In the genomic region with DNA sequence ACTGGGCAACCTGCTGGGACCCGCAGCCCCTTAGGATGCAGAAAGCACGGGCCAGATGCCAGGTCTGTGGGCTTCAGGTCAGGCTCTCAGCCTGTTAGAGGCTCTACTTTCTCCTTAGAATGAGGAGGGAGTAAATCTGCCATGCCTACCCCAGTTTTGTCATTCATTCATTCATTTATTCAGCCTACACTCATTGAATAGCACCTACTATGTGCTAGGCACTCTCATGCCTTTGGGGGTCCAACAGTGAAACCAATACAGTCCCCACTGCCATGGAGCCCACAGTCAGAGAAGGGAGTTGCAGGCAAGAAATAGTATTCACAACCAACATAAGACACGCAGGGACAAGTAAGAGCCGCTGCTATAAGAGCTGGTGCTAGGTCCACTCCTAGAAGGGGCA, we compare ENCODE assay signal across 20 cellular contexts. TPM values are rescaled to one million over a fixed set of nuclear protein-coding genes. Genes with fewer than 3 reads are reported as not detected.
DNase-seq lines count a peak whose midpoint lies in the region; ATAC-seq, FAIRE-seq and TF ChIP-seq lines count a peak whose summit lies in the region.
"Had no signal": no experiment of that assay in that cellular context is flagged by ENCODE, and none has a peak within 500 bp of the region (broad histone marks: within the 10 kb centered on the region; RNA-seq: fewer than 3 reads in every experiment).

No MANE protein-coding gene starts in this region.

- peak overlapping the region; percentile 65; the same call in 1 of the 2 replicates for H3K18ac ChIP-seq in H1 (ENCODE audit: extremely low read depth, low read length)

- no peak overlapping the region; the same call in 1 of the 2 replicates for H2AK5ac ChIP-seq in H1 (ENCODE audit: low read depth, low read length)

- no peak overlapping the region for H3K9ac ChIP-seq in H1 (replicated peaks in 1 of 4; ENCODE audit: extremely low read depth in 1 of 4, low read depth in 3 of 4, low read length in 3 of 4)
- no peak overlapping the region for H3K9ac ChIP-seq in neural progenitor cell
- H3K9ac ChIP-seq: BLaER1, SK-N-SH had no signal

- H4K20me1 ChIP-seq in GM23338 (replicated peaks; ENCODE audit: insufficient read depth) (no peaks in the 10 kb centered on the region), H1 (replicated peaks in 1 of 2; ENCODE audit: control insufficient read depth in 1 of 2, insufficient read depth in 2 of 2, low read length in 2 of 2) (no peaks in the 10 kb centered on the region), neural progenitor cell (ENCODE audit: low read depth) (peaks cover 6% of the 10 kb centered on the region)
- H4K20me1 ChIP-seq: BLaER1 had no signal

- no peak overlapping the region for H3K27ac ChIP-seq in GM23338 (ENCODE audit: low read depth)
- peak overlapping the region; percentile 66 for H3K27ac ChIP-seq in SJCRH30
- H3K27ac ChIP-seq in H1 (ENCODE audit: low read depth, low read length), result no peak overlapping the region
- no peak overlapping the region for H3K27ac ChIP-seq in neural progenitor cell
- H3K27ac ChIP-seq in Peyer's patch, result no peak overlapping the region
- H3K27ac ChIP-seq: BLaER1, HL-60 had no signal

- 0 out of 2 replicates have a peak overlapping the region, but pooled peaks have one; percentile 40 for H4K8ac ChIP-seq in H1 (ENCODE audit: extremely low read depth, insufficient read depth, low read length)

- peak overlapping the region; percentile 18; the same call in 1 of the 2 replicates for H3K27ac Mint-ChIP-seq in GM23338
- peak overlapping the region; percentile 85 for H3K27ac Mint-ChIP-seq in neural progenitor cell
- H3K27ac Mint-ChIP-seq: CD4-positive, alpha-beta memory T cell had no signal

- 89% methylated on average over 4 of the region's 4 CpGs; no CpG with 5 or more reads in 1 of the 2 experiments for WGBS in H1 (ENCODE audit: extremely low coverage in 1 of 2, insufficient coverage in 1 of 2, insufficient read length in 1 of 2, insufficient replicate concordance in 2 of 2, low coverage in 1 of 2, low lambda C conversion rate in 2 of 2, missing lambda C conversion rate in 1 of 2), 2 experiments

- H3K9me2 ChIP-seq in GM23338 (ENCODE audit: insufficient read depth), result no peaks in the 10 kb centered on the region
- H3K9me2 ChIP-seq: SK-N-SH had no signal

- H3K27me3 Mint-ChIP-seq in GM23338 (ENCODE audit: insufficient read depth, low read depth, poor library complexity), result no peaks in the 10 kb centered on the region
- H3K27me3 Mint-ChIP-seq in neural progenitor cell (ENCODE audit: insufficient read depth, low read depth), result peaks cover 10% of the 10 kb centered on the region

- no peak overlapping the region for H2BK15ac ChIP-seq in H1 (ENCODE audit: low read length)

- H3K4me2 ChIP-seq in GM23338 (no peak overlapping the region), H1 (ENCODE audit: insufficient read depth in 1 of 2, low read depth in 2 of 2, low read length in 2 of 2) (no peak overlapping the region), neural progenitor cell (no peak overlapping the region)
- H3K4me2 ChIP-seq: BLaER1, SK-N-SH had no signal

- TF ChIP-seq EP300 in H1 (IDR thresholded peaks at IDR 0.05; ENCODE audit: borderline replicate concordance in 1 of 2, low read depth in 2 of 2, low read length in 2 of 2), result no peak

- no peak overlapping the region for H3K4me3 Mint-ChIP-seq in GM23338
- no peak overlapping the region for H3K4me3 Mint-ChIP-seq in neural progenitor cell
- H3K4me3 Mint-ChIP-seq: CD4-positive, alpha-beta memory T cell had no signal

- no peak overlapping the region for H3K4ac ChIP-seq in H1 (replicated peaks; ENCODE audit: insufficient read length, low read depth, low read length)

- H3K14ac ChIP-seq in H1 (ENCODE audit: insufficient read length), result no peak overlapping the region

- DNase-seq in GM23338 (ENCODE audit: low spot score) (no peak), SJCRH30 (no peak), H1 (ENCODE audit: low read depth in 1 of 2, low spot score in 2 of 2) (no peak), neural progenitor cell (ENCODE audit: low spot score) (no peak), OCI-M1 (lab: John Stamatoyannopoulos, UW) (no peak), Peyer's patch (no peak), NOMO-1 (lab: John Stamatoyannopoulos, UW; ENCODE audit: unreplicated experiment in 2 of 2) (no peak)
- DNase-seq: CD4-positive, alpha-beta memory T cell; IMR-90; Karpas-422; MG63; NCI-H1048; NCI-H2029; Right ventricle myocardium superior; SK-N-SH had no signal

- H3K27me3 ChIP-seq in GM23338 (ENCODE audit: insufficient read depth) (no peaks in the 10 kb centered on the region), SJCRH30 (no peaks in the 10 kb centered on the region), H1 (replicated peaks in 1 of 4; ENCODE audit: control insufficient read depth in 3 of 4, extremely low read depth in 1 of 4, insufficient read depth in 3 of 4, low read length in 3 of 4) (0 out of 7 replicates have a peak, but pooled peaks cover 0 to 2% (median 0%) of the 10 kb centered on the region in 4 experiments), neural progenitor cell (no peaks in the 10 kb centered on the region), Peyer's patch (no peaks in the 10 kb centered on the region)
- H3K27me3 ChIP-seq: MG63 had no signal

- H4K5ac ChIP-seq in H1 (ENCODE audit: insufficient read length, low read depth, low read length), result no peak overlapping the region

- peaks cover 10% of the 10 kb centered on the region for H3K4me1 ChIP-seq in GM23338 (ENCODE audit: insufficient read depth)
- peaks cover 65% of the 10 kb centered on the region for H3K4me1 ChIP-seq in SJCRH30
- peaks cover 0 to 17% (median 11%) of the 10 kb centered on the region in 4 experiments; a peak in 5 of 7 replicates for H3K4me1 ChIP-seq in H1 (replicated peaks in 1 of 4; ENCODE audit: control insufficient read depth in 3 of 4, insufficient read depth in 4 of 4, low read length in 3 of 4)
- peaks cover 44% of the 10 kb centered on the region for H3K4me1 ChIP-seq in neural progenitor cell
- H3K4me1 ChIP-seq in Peyer's patch, result no peaks in the 10 kb centered on the region

- H3K4me3 ChIP-seq in GM23338 (no peak overlapping the region), SJCRH30 (no peak overlapping the region), H1 (ENCODE audit: extremely low read depth in 1 of 4, insufficient read depth in 2 of 4, low read depth in 3 of 4, low read length in 4 of 4) (no peak overlapping the region), neural progenitor cell (no peak overlapping the region), Peyer's patch (no peak overlapping the region)
- H3K4me3 ChIP-seq: BLaER1, MG63 had no signal

- H3K9me3 ChIP-seq in SJCRH30 (replicated peaks) (no peaks in the 10 kb centered on the region), H1 (ENCODE audit: insufficient read depth in 2 of 2, low read depth in 1 of 2, low read length in 1 of 2) (no peaks in the 10 kb centered on the region), neural progenitor cell (ENCODE audit: low read depth) (no peaks in the 10 kb centered on the region), Peyer's patch (no peaks in the 10 kb centered on the region)
- H3K9me3 ChIP-seq: BLaER1, MG63, SK-N-SH had no signal

- TF ChIP-seq RAD21 in H1 (IDR thresholded peaks at IDR 0.05 in 1 of 2, conservative IDR thresholded peaks at IDR 0.05 in 1 of 2; ENCODE audit: low read depth in 2 of 2, low read length in 2 of 2), result no peak

- no peaks in the 10 kb centered on the region for H3K79me1 ChIP-seq in H1 (ENCODE audit: low read depth, low read length)

- H2BK12ac ChIP-seq in H1 (ENCODE audit: low read depth, low read length), result no peak overlapping the region; the same call in 1 of the 2 replicates

- no peak for ATAC-seq in GM23338

- H3K36me3 ChIP-seq in GM23338 (ENCODE audit: insufficient read depth) (no peaks in the 10 kb centered on the region), SJCRH30 (peaks cover 10% of the 10 kb centered on the region), H1 (ENCODE audit: control insufficient read depth in 2 of 4, insufficient read depth in 4 of 4, low read length in 3 of 4) (no peaks in the 10 kb centered on the region), neural progenitor cell (no peaks in the 10 kb centered on the region), Peyer's patch (no peaks in the 10 kb centered on the region)
- H3K36me3 ChIP-seq: BLaER1, MG63 had no signal

- CTCF ChIA-PET in H1 (lab: Charles Lee; ENCODE audit: partially characterized antibody), result interaction anchor here (0.8 to 2.0 kb wide), 8 partner anchors 8 to 60 kb away, joined by 3 to 8 read pairs (median 4); no protein-coding TSS in a partner anchor

- H3K23ac ChIP-seq in H1 (ENCODE audit: insufficient read length), result no peak overlapping the region

- H3F3A ChIP-seq in GM23338 (replicated peaks; ENCODE audit: low read depth) (no peaks in the 10 kb centered on the region), neural progenitor cell (ENCODE audit: low read depth) (peaks cover 3% of the 10 kb centered on the region)

- H3K9me3 Mint-ChIP-seq in GM23338, result no peaks in the 10 kb centered on the region; the same call in 2 of the 3 replicates
- no peaks in the 10 kb centered on the region for H3K9me3 Mint-ChIP-seq in neural progenitor cell

- peak overlapping the region; percentile 61 for H2BK120ac ChIP-seq in H1 (replicated peaks; ENCODE audit: low read depth, low read length)

- POLR2A ChIA-PET in H1 (lab: Charles Lee; ENCODE audit: partially characterized antibody), result interaction anchor here (1.0 kb wide), 1 partner anchor 8 kb away, joined by 3 read pairs; no protein-coding TSS in a partner anchor

- H4K91ac ChIP-seq in H1 (replicated peaks; ENCODE audit: insufficient read length, low read length), result peak overlapping the region; percentile 89

- H3K36me3 Mint-ChIP-seq in GM23338 (ENCODE audit: low read depth), result no peaks in the 10 kb centered on the region
- no peaks in the 10 kb centered on the region for H3K36me3 Mint-ChIP-seq in neural progenitor cell
- H3K36me3 Mint-ChIP-seq: CD4-positive, alpha-beta memory T cell had no signal

- TF ChIP-seq CTCF in GM23338 (conservative IDR thresholded peaks at IDR 0.05; ENCODE audit: low read depth in 2 of 2), result no peak
- TF ChIP-seq CTCF in H1 (IDR thresholded peaks at IDR 0.05; ENCODE audit: control extremely low read depth in 1 of 3, insufficient read depth in 1 of 3, low read depth in 1 of 3, low read length in 3 of 3), result no peak
- no peak for TF ChIP-seq CTCF in neural progenitor cell (IDR thresholded peaks at IDR 0.05)
- no peak for TF ChIP-seq CTCF in Peyer's patch (IDR thresholded peaks at IDR 0.05)

- H3K4me1 Mint-ChIP-seq in GM23338, result peaks cover 25% of the 10 kb centered on the region
- peaks cover 55% of the 10 kb centered on the region for H3K4me1 Mint-ChIP-seq in neural progenitor cell

- H3K56ac ChIP-seq in H1 (replicated peaks; ENCODE audit: insufficient read length, low read depth, low read length), result no peak overlapping the region

- H3K79me2 ChIP-seq in GM23338 (replicated peaks; ENCODE audit: insufficient read depth) (no peaks in the 10 kb centered on the region), H1 (ENCODE audit: control insufficient read depth in 1 of 2, insufficient read depth in 2 of 2, low read length in 2 of 2) (no peaks in the 10 kb centered on the region), neural progenitor cell (ENCODE audit: low read depth) (no peaks in the 10 kb centered on the region)

- no peaks in the 10 kb centered on the region for H3K23me2 ChIP-seq in H1 (ENCODE audit: low read depth, low read length)

- no peak for FAIRE-seq in H1 (lab: Jason Lieb, UNC)
- FAIRE-seq: GM12892, GM18507, RCC 7860 had no signal

- H2BK20ac ChIP-seq in H1 (ENCODE audit: low read length), result peak overlapping the region; percentile 72; the same call in 1 of the 2 replicates

- H2BK5ac ChIP-seq in H1 (ENCODE audit: low read depth, low read length), result peak overlapping the region; percentile 80; the same call in 1 of the 2 replicates

- no peak overlapping the region for H2AFZ ChIP-seq in GM23338
- no peak overlapping the region for H2AFZ ChIP-seq in H1 (ENCODE audit: low read length)
- no peak overlapping the region for H2AFZ ChIP-seq in neural progenitor cell (replicated peaks)

- TF ChIP-seq POLR2A in H1 (IDR thresholded peaks at IDR 0.05; ENCODE audit: control extremely low read depth in 1 of 2, low read depth in 2 of 2, low read length in 2 of 2) (no peak), Peyer's patch (IDR thresholded peaks at IDR 0.05) (no peak)

RNA-seq across cellular contexts. Expression of a gene that starts 56.0 kb away (rescaled TPM):
- total RNA-seq in GM23338 (2014; rRNA removed; shearing (Covaris generic)), result 1.9 and 4.0 TPM in 2 replicates
- polyA plus RNA-seq in GM23338 (2016; fragmentation: Nextera tagmentation; extraction: Ambion mirVana), result 3.0 and 3.1 TPM in 2 replicates
- 27.7 and 29.3 TPM in 2 replicates for total RNA-seq in SJCRH30 (2014; rRNA removed; shearing (Covaris generic))
- total RNA-seq in H1 (2021; fragmentation: NEBNext Ultra II Directional; extraction: Animal tissue kit (Norgen Biotek cat#: 25700)), result 2.8 and 3.0 TPM in 2 replicates
- polyA plus RNA-seq in H1 (2011; rRNA removed), result 3.7 and 4.5 TPM in 2 replicates
- 2.1 TPM for polyA plus RNA-seq in H1 (2011; cell fraction: cytosol; rRNA removed)
- polyA plus RNA-seq in H1 (2011; cell fraction: nucleus; rRNA removed), result 5.4 TPM
- 2.8 to 4.4 TPM (median 3.5 TPM) in 4 replicates for polyA plus RNA-seq in H1 (2012, experiment 1 of 2)
- 1.6 TPM for polyA plus RNA-seq in H1 (2012, experiment 2 of 2)
- polyA plus RNA-seq in H1 (2013, experiment 1 of 2), result 1.7 TPM
- 1.9 TPM for polyA plus RNA-seq in H1 (2013, experiment 2 of 2)
- 5.4 and 9.2 TPM in 2 replicates for polyA minus RNA-seq in H1 (2011; rRNA and poly(A)+ RNA removed)
- polyA minus RNA-seq in H1 (2011; cell fraction: cytosol; rRNA and poly(A)+ RNA removed), result 3.9 TPM
- 4.1 TPM for polyA minus RNA-seq in H1 (2011; cell fraction: nucleus; rRNA and poly(A)+ RNA removed)
- 4.3 and 4.7 TPM in 2 replicates for total RNA-seq in neural progenitor cell (ENCODE audit: low replicate concordance)
- 1 to 10 TPM in 3 of 4 donors, under 1 TPM in 1; 0.85 to 1.7 (median 1.2) TPM for total RNA-seq in Peyer's patch
- total RNA-seq: IMR-90 had no signal
- polyA plus RNA-seq: CD4-positive, alpha-beta memory T cell had no signal
